Comparison of ENCODE assay signal across 21 cellular contexts in the genomic region with DNA sequence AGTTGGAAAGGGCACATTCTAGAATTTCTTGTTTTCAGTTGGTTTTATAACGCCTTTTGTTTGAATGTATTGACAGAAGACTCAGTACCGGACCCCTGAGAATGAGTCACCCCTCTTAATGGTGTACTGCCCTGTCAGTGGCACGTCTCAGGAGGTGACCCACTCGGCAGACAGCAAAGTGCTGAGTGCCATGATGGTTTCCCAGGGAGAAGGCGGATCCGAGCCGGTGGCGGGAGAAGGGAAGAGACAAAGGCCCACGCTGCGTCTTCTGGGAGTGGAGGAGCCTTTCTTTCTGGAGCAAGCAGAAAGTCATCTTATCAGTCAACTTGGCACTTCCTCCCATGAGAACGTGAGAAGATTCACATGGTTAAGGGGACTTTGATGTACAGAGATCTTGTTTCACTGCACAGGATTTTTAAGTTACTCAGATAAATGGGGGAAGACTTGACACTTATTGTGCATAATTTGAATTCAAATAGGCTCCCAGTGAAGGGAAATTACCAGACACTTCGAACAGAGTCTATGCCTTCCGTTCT. TPM values are rescaled to one million over a fixed set of nuclear protein-coding genes. Genes with fewer than 3 reads are reported as not detected.
A peak's percentile ranks its signal among the peaks of the same experiment; 100 is the strongest.
DNase-seq lines count a peak whose midpoint lies in the region; ATAC-seq, FAIRE-seq and TF ChIP-seq lines count a peak whose summit lies in the region.
"Had no signal": no experiment of that assay in that cellular context is flagged by ENCODE, and none has a peak within 500 bp of the region (broad histone marks: within the 10 kb centered on the region; RNA-seq: fewer than 3 reads in every experiment).

No MANE protein-coding gene starts in this region.

- no peak for TF ChIP-seq CTCF in Loucy (conservative IDR thresholded peaks at IDR 0.05; ENCODE audit: low read length)
- TF ChIP-seq CTCF in K562 (IDR thresholded peaks at IDR 0.05 in 2 of 3, conservative IDR thresholded peaks at IDR 0.05 in 1 of 3; ENCODE audit: insufficient read depth in 2 of 3, low read depth in 1 of 3, low read length in 3 of 3): no peak
- no peak for TF ChIP-seq CTCF in HFFc6 (IDR thresholded peaks at IDR 0.05)

- H3K4me2 ChIP-seq in Loucy (ENCODE audit: low read depth, low read length, poor library complexity, severe bottlenecking) (no peak overlapping the region), K562 (ENCODE audit: insufficient read depth, low read length) (no peak overlapping the region), neuronal stem cell (ENCODE audit: insufficient read depth, low read length, poor library complexity, severe bottlenecking) (no peak overlapping the region)
- H3K4me2 ChIP-seq: SK-N-SH had no signal

- H3K79me2 ChIP-seq in Loucy (ENCODE audit: insufficient read depth, low read length) (no peaks in the 10 kb centered on the region), K562 (ENCODE audit: control insufficient read depth, insufficient read depth, low read length) (no peaks in the 10 kb centered on the region)

- H4K8ac ChIP-seq in neuronal stem cell (ENCODE audit: low read depth, low read length): no peak overlapping the region

- DNase-seq in ELF-1 (ENCODE audit: low read depth, low spot score): peak; percentile 34
- no peak for DNase-seq in K562 (ENCODE audit: extremely low read depth in 1 of 4, low spot score in 3 of 4)
- DNase-seq in neuronal stem cell (ENCODE audit: low spot score): no peak
- DNase-seq in HFFc6: no peak
- DNase-seq in DMS53 (lab: John Stamatoyannopoulos, UW): no peak
- no peak for DNase-seq in NCI-H1930 (lab: John Stamatoyannopoulos, UW)
- DNase-seq: ACHN; Calu3; CD4-positive, alpha-beta T cell; HCEC 1CT; NCI-H1092; NCI-H146; NCI-H2107; NCI-H2227 treated with DMSO at 0.1 percent for 48 hours; NCI-H524; Right ventricle myocardium superior; SK-N-SH had no signal

- H3F3A ChIP-seq in Loucy (ENCODE audit: low read depth): no peaks in the 10 kb centered on the region

- H2AK5ac ChIP-seq in neuronal stem cell (ENCODE audit: low read depth, low read length): no peak overlapping the region

- H3K79me1 ChIP-seq in neuronal stem cell (ENCODE audit: low read depth, low read length): peaks cover 3% of the 10 kb centered on the region

- TF ChIP-seq RAD21 in K562 (CRISPR knock-in tag; conservative IDR thresholded peaks at IDR 0.05 in 1 of 2, IDR thresholded peaks at IDR 0.05 in 1 of 2): no peak

- no peaks in the 10 kb centered on the region for H3K36me3 Mint-ChIP-seq in HFFc6 (ENCODE audit: low read depth)

- H3K27me3 ChIP-seq in Loucy (ENCODE audit: insufficient read depth, low read length, poor library complexity, severe bottlenecking) (no peaks in the 10 kb centered on the region), K562 (ENCODE audit: control insufficient read depth in 2 of 2, insufficient read depth in 2 of 2, low read length in 2 of 2) (no peaks in the 10 kb centered on the region; a peak in 1 of 5 replicates), neuronal stem cell (ENCODE audit: control insufficient read depth in 3 of 3, insufficient read depth in 3 of 3, low read depth in 1 of 3, low read length in 3 of 3) (peaks cover 0 to 3% (median 3%) of the 10 kb centered on the region in 3 experiments)
- H3K27me3 ChIP-seq: Peyer's patch had no signal

- intact Hi-C loops in K562 (cut with micrococcal nuclease): no loop called here

- POLR2A ChIA-PET in K562 (lab: Yijun Ruan, JAX): interaction anchor here (0.9 kb wide), 1 partner anchor 11 kb away, joined by 7 read pairs; no protein-coding TSS in a partner anchor

- H3K4me3 Mint-ChIP-seq in HFFc6: no peak overlapping the region
- H3K4me3 Mint-ChIP-seq: CD4-positive, alpha-beta T cell had no signal

- H4K20me1 ChIP-seq in Loucy (ENCODE audit: insufficient read depth, low read length, poor library complexity, severe bottlenecking): no peaks in the 10 kb centered on the region
- H4K20me1 ChIP-seq in K562 (replicated peaks; ENCODE audit: control insufficient read depth, insufficient read depth, low read length): no peaks in the 10 kb centered on the region

- in situ Hi-C loops in K562 (cut with MboI): loop anchor here (5.0 kb wide), 2 partner anchors 46 to 136 kb away; no protein-coding TSS in a partner anchor

- no peak for TF ChIP-seq POLR2A in K562 (conservative IDR thresholded peaks at IDR 0.05)

- no TSS peak for BruUV-seq in K562 (replicated peaks; lab: Mats Ljungman, UMichigan)

- H2AFZ ChIP-seq in Loucy (ENCODE audit: low read length): no peak overlapping the region
- peak overlapping the region; percentile 55; the same call in 1 of the 2 replicates for H2AFZ ChIP-seq in K562 (ENCODE audit: low read depth, low read length)
- peak overlapping the region; percentile 74 for H2AFZ ChIP-seq in neuronal stem cell (ENCODE audit: low read length)

- 0 out of 2 replicates have a peak, but pooled peaks cover 4% of the 10 kb centered on the region for H3K4me1 Mint-ChIP-seq in HFFc6 (ENCODE audit: low read depth)

- H3K9me3 ChIP-seq in Loucy (ENCODE audit: insufficient read depth, low read depth, low read length) (no peaks in the 10 kb centered on the region), K562 (replicated peaks; ENCODE audit: control insufficient read depth, insufficient read depth, low read depth, low read length) (no peaks in the 10 kb centered on the region), neuronal stem cell (replicated peaks in 1 of 2; ENCODE audit: control insufficient read depth in 2 of 2, insufficient read depth in 1 of 2, low read depth in 1 of 2, low read length in 2 of 2) (peaks cover 0 to 18% of the 10 kb centered on the region in 2 donors)
- H3K9me3 ChIP-seq: Peyer's patch, SK-N-SH had no signal

- H3K4me3 ChIP-seq in Loucy (ENCODE audit: low read length, poor library complexity, severe bottlenecking): no peak overlapping the region
- no peak overlapping the region for H3K4me3 ChIP-seq in K562
- no peak overlapping the region for H3K4me3 ChIP-seq in neuronal stem cell (ENCODE audit: low read length in 2 of 2)
- H3K4me3 ChIP-seq: Peyer's patch had no signal

- H3K4ac ChIP-seq in neuronal stem cell (ENCODE audit: low read length): peak overlapping the region; percentile 42

- 52% methylated on average over 11 of the region's 13 CpGs for WGBS in K562 (ENCODE audit: insufficient coverage, low coverage, missing lambda C conversion rate)
- WGBS in neuronal stem cell (ENCODE audit: extremely low coverage in 2 of 2, insufficient read length in 2 of 2, insufficient replicate concordance in 1 of 2), 2 donors: no CpG with 5 or more reads among the region's 13 CpGs

- TF ChIP-seq EP300 in K562 (IDR thresholded peaks at IDR 0.05; ENCODE audit: low read length): no peak

- no peak overlapping the region for H3K14ac ChIP-seq in neuronal stem cell (ENCODE audit: low read length)

- no peak for ATAC-seq in K562
- no peak for ATAC-seq in GM19328 (IDR thresholded peaks at IDR 0.05; ENCODE audit: unreplicated experiment)

- H3K27ac ChIP-seq in K562 (ENCODE audit: extremely low read depth, low read depth, low read length): no peak overlapping the region
- H3K27ac ChIP-seq in neuronal stem cell (replicated peaks; ENCODE audit: low read length): no peak overlapping the region
- H3K27ac ChIP-seq: Peyer's patch had no signal

- H3K23ac ChIP-seq in neuronal stem cell (ENCODE audit: low read depth, low read length, poor library complexity): no peak overlapping the region

- H3K9me1 ChIP-seq in K562 (ENCODE audit: control insufficient read depth, insufficient read depth, low read length): no peaks in the 10 kb centered on the region

- H2BK120ac ChIP-seq in neuronal stem cell (ENCODE audit: low read depth, low read length): no peak overlapping the region

- H4K91ac ChIP-seq in neuronal stem cell (ENCODE audit: low read depth, low read length, poor library complexity): no peak overlapping the region

- CTCF ChIA-PET in K562 (lab: Yijun Ruan, JAX; ENCODE audit: low intra/inter-chr PET ratio): interaction anchor here (1.0 to 2.5 kb wide), 3 partner anchors 57 to 256 kb away, joined by 3 to 16 read pairs (median 7); no protein-coding TSS in a partner anchor

- no peak overlapping the region for H2BK5ac ChIP-seq in neuronal stem cell (ENCODE audit: low read length)

- H3K4me1 ChIP-seq in Loucy (ENCODE audit: insufficient read depth, low read length, poor library complexity, severe bottlenecking) (peaks cover 21% of the 10 kb centered on the region), K562 (replicated peaks in 1 of 2; ENCODE audit: control insufficient read depth in 2 of 2, insufficient read depth in 2 of 2, low read length in 2 of 2) (peaks cover 18 to 31% of the 10 kb centered on the region in 2 experiments), neuronal stem cell (ENCODE audit: control insufficient read depth in 2 of 2, insufficient read depth in 1 of 2, low read depth in 1 of 2, low read length in 2 of 2) (peaks cover 2 to 3% of the 10 kb centered on the region in 2 donors)

- no peaks in the 10 kb centered on the region for H3K9me2 ChIP-seq in Loucy (replicated peaks; ENCODE audit: low read depth, low read length)
- H3K9me2 ChIP-seq: SK-N-SH had no signal

- no peak overlapping the region for H3K18ac ChIP-seq in neuronal stem cell (ENCODE audit: low read length)

- peaks cover 4% of the 10 kb centered on the region for H3K9me3 Mint-ChIP-seq in HFFc6
- H3K9me3 Mint-ChIP-seq: CD4-positive, alpha-beta T cell had no signal

- no peak overlapping the region for H2BK15ac ChIP-seq in neuronal stem cell (ENCODE audit: low read length)

- H3K27ac Mint-ChIP-seq in HFFc6: no peak overlapping the region
- H3K27ac Mint-ChIP-seq: CD4-positive, alpha-beta T cell had no signal

- no peaks in the 10 kb centered on the region for H3K36me3 ChIP-seq in Loucy (ENCODE audit: insufficient read depth, low read length)
- H3K36me3 ChIP-seq in K562 (ENCODE audit: control insufficient read depth, insufficient read depth, low read length): no peaks in the 10 kb centered on the region
- H3K36me3 ChIP-seq in neuronal stem cell (replicated peaks in 1 of 2; ENCODE audit: control insufficient read depth in 2 of 2, insufficient read depth in 2 of 2, low read length in 2 of 2): peaks cover 0 to 2% of the 10 kb centered on the region in 2 donors
- H3K36me3 ChIP-seq: Peyer's patch had no signal

- no peak overlapping the region for H2BK12ac ChIP-seq in neuronal stem cell (ENCODE audit: low read length)

- FAIRE-seq in K562 (lab: Jason Lieb, UNC): no peak
- FAIRE-seq: GM19239 had no signal

- peaks cover 13% of the 10 kb centered on the region for H3K27me3 Mint-ChIP-seq in HFFc6 (ENCODE audit: insufficient read depth)

- peak overlapping the region; percentile 17 for H3K9ac ChIP-seq in Loucy (ENCODE audit: low read depth, low read length, poor library complexity, severe bottlenecking)
- no peak overlapping the region for H3K9ac ChIP-seq in K562 (ENCODE audit: insufficient read depth in 1 of 2, low read depth in 2 of 2, low read length in 2 of 2)
- H3K9ac ChIP-seq in neuronal stem cell (ENCODE audit: low read depth, low read length, poor library complexity): no peak overlapping the region
- H3K9ac ChIP-seq: SK-N-SH had no signal

RNA-seq across cellular contexts. Expression of a gene that starts 14.6 kb away (rescaled TPM):
- total RNA-seq in K562 (2011; cell fraction: chromatin; rRNA removed; ENCODE audit: low replicate concordance): 76.3 and 99.7 TPM in 2 replicates
- 34.7 and 41.2 TPM in 2 replicates for total RNA-seq in K562 (2011; cell fraction: nucleolus; rRNA removed)
- total RNA-seq in K562 (2011; cell fraction: nucleoplasm; rRNA removed): 42.2 and 48.0 TPM in 2 replicates
- 26.8 and 28.0 TPM in 2 replicates for total RNA-seq in K562 (2014; rRNA removed)
- total RNA-seq in K562 (2014; rRNA removed; fragmentation: Illumina TruSeq; extraction: Trizol): 22.2 and 23.9 TPM in 2 replicates
- total RNA-seq in K562 (2015; rRNA removed; fragmentation: Illumina TruSeq; extraction: Trizol): 32.0 and 32.5 TPM in 2 replicates
- 29.9 and 31.3 TPM in 2 replicates for total RNA-seq in K562 (2021)
- 31.2 and 37.0 TPM in 2 replicates for polyA plus RNA-seq in K562 (2011; rRNA removed)
- 30.3 TPM in 2 replicates for polyA plus RNA-seq in K562 (2011; cell fraction: cytosol; rRNA removed)
- polyA plus RNA-seq in K562 (2011; cell fraction: nucleus; rRNA removed): 59.2 and 67.7 TPM in 2 replicates
- 25.0 and 26.8 TPM in 2 replicates for polyA plus RNA-seq in K562 (2012)
- polyA plus RNA-seq in K562 (2014; fragmentation: Illumina TruSeq; extraction: Trizol): 23.6 and 26.8 TPM in 2 replicates
- 1 to 10 TPM; 1.9 to 5.1 TPM for polyA plus RNA-seq in K562 (2014; fragmentation: Nextera tagmentation; extraction: Ambion mirVana)
- 35.1 and 35.6 TPM in 2 replicates for polyA plus RNA-seq in K562 (2014; rRNA removed)
- 35.7 and 36.8 TPM in 2 replicates for polyA minus RNA-seq in K562 (2011; rRNA and poly(A)+ RNA removed)
- polyA minus RNA-seq in K562 (2011; cell fraction: cytosol; rRNA and poly(A)+ RNA removed): 19.0 and 19.1 TPM in 2 replicates
- polyA minus RNA-seq in K562 (2011; cell fraction: nucleus; rRNA and poly(A)+ RNA removed): 24.1 and 29.9 TPM in 2 replicates
- 26.3 TPM for polyA plus RNA-seq in neuronal stem cell (2013, experiment 1 of 2)
- 26.5 TPM for polyA plus RNA-seq in neuronal stem cell (2013, experiment 2 of 2)
- 10 to 100 TPM; 22.9 to 28.1 (median 24.5) TPM for total RNA-seq in HFFc6 (2021; fragmentation: NEBNext Ultra II Directional; extraction: Animal tissue kit (Norgen Biotek cat#: 25700))
